ENCODE assay signal across 15 cellular contexts in genomic region chr22:22789922-22790845, GRCh38.
"Had no signal": no experiment of that assay in that cellular context is flagged by ENCODE, and none has a peak within 500 bp of the region (broad histone marks: within the 10 kb centered on the region; RNA-seq: fewer than 3 reads in every experiment).

No MANE protein-coding gene starts in this region.

- ATAC-seq: lower lobe of right lung; psoas muscle; right lobe of liver; stimulated activated memory B cell treated with anti-CD40 and anti-IgM and Interleukin-4, amounts not matched to agents 10 μg/mL and 1 μg/mL and 100 μg/mL, for 72 hours had no signal

- H3K27ac Mint-ChIP-seq: dendritic cell treated with granulocyte-macrophage colony-stimulating factor and Interleukin-4, amounts not matched to agents 40 ng/mL and 50 ng/mL, for 4 days; stimulated activated memory B cell treated with anti-CD40 and anti-IgM and Interleukin-4, amounts not matched to agents 10 μg/mL and 1 μg/mL and 100 μg/mL, for 72 hours had no signal

- H3K36me3 ChIP-seq: lower lobe of right lung, right lobe of liver, tibial nerve, vagina, WERI-Rb-1 had no signal

- H3K27me3 ChIP-seq: right lobe of liver, vagina had no signal

- H3K9me3 ChIP-seq: lower lobe of right lung, psoas muscle, right lobe of liver, tibial nerve, vagina had no signal

- H3K4me1 Mint-ChIP-seq: stimulated activated memory B cell treated with anti-CD40 and anti-IgM and Interleukin-4, amounts not matched to agents 10 μg/mL and 1 μg/mL and 100 μg/mL, for 72 hours had no signal

- H3K4me1 ChIP-seq: lower lobe of right lung, psoas muscle, tibial nerve, vagina had no signal

- H3K4me3 ChIP-seq: lower lobe of right lung, psoas muscle, right lobe of liver, tibial nerve, vagina had no signal

- DNase-seq: activated CD4-positive, alpha-beta T cell treated with anti-CD3 and anti-CD28 coated beads for 4 hours; activated gamma-delta T cell treated with Interleukin-2 at 50 U/mL for 16 hours; activated T-cell treated with anti-CD3 and anti-CD28 coated beads, Interleukin-2, amount 50 U/mL, for 48 hours; hippocampal formation; lower lobe of right lung; midbrain; nucleus accumbens; psoas muscle; right lobe of liver; T1000; WERI-Rb-1 had no signal

- H3K4me3 Mint-ChIP-seq: dendritic cell treated with granulocyte-macrophage colony-stimulating factor and Interleukin-4, amounts not matched to agents 40 ng/mL and 50 ng/mL, for 4 days; stimulated activated memory B cell treated with anti-CD40 and anti-IgM and Interleukin-4, amounts not matched to agents 10 μg/mL and 1 μg/mL and 100 μg/mL, for 72 hours had no signal

- H3K9me3 Mint-ChIP-seq: dendritic cell treated with granulocyte-macrophage colony-stimulating factor and Interleukin-4, amounts not matched to agents 40 ng/mL and 50 ng/mL, for 4 days; stimulated activated memory B cell treated with anti-CD40 and anti-IgM and Interleukin-4, amounts not matched to agents 10 μg/mL and 1 μg/mL and 100 μg/mL, for 72 hours had no signal

- H3K36me3 Mint-ChIP-seq: stimulated activated memory B cell treated with anti-CD40 and anti-IgM and Interleukin-4, amounts not matched to agents 10 μg/mL and 1 μg/mL and 100 μg/mL, for 72 hours had no signal

- H3K27ac ChIP-seq: lower lobe of right lung, psoas muscle, right lobe of liver, tibial nerve, vagina, WERI-Rb-1 had no signal
